Comparison of ENCODE assay signal across 9 cellular contexts in the genomic region with DNA sequence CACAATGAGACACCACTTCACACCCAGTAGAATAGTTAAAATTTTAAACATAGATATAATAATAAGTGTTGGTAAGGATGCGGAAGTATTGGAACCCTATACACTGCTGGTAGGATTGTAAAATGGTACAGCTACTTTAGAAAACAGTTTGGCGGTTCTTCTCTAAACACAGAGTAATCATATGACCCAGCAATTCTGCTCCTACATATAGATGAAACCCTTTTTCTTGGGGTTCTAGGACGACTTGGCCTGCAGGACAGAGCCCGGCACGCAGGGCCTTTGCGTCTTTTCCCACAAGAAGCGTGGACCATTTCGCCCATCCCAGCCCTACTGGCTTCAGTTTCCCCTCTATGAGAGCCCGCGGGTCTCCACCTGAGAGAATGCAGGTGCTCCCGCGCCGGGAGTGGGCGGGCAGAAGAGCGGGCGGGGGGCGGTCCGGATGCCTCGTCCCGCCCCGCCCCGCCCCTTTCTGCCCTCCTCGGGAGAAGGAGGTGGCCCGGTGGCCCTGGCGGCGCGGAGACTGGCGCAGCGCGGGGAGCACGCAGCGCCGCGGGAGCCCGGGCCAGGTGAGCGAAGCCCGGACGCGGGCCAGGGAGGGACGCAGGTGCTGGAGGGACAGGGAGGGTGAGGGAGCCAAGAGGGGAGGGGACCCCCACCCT. TPM values are rescaled to one million over a fixed set of nuclear protein-coding genes. Genes with fewer than 3 reads are reported as not detected.
DNase-seq lines count a peak whose midpoint lies in the region; ATAC-seq, FAIRE-seq and TF ChIP-seq lines count a peak whose summit lies in the region.
"Had no signal": no experiment of that assay in that cellular context is flagged by ENCODE, and none has a peak within 500 bp of the region (broad histone marks: within the 10 kb centered on the region; RNA-seq: fewer than 3 reads in every experiment).

SDR42E2 (plus strand) TSS at position 508 of the 659 bp plus-strand sequence. CDS start 3,077 bp downstream, outside the sequence.

- H3K4me3 Mint-ChIP-seq in activated CD4-positive, alpha-beta T cell treated with anti-CD3 and anti-CD28 coated beads for 36 hours = no peak within 1 kb of the TSS
- no peak within 1 kb of the TSS for H3K4me3 Mint-ChIP-seq in endothelial cell (ENCODE audit: unreplicated experiment)

- intact Hi-C loops in activated CD4-positive, alpha-beta T cell treated with anti-CD3 and anti-CD28 coated beads for 36 hours (cut with DNase I, micrococcal nuclease) = no loop called here

- TF ChIP-seq CTCF in endothelial cell (IDR thresholded peaks at IDR 0.05; ENCODE audit: unreplicated experiment) = no peak

- peaks cover 10% of the 10 kb centered on the region for H3K27me3 Mint-ChIP-seq in activated CD4-positive, alpha-beta T cell treated with anti-CD3 and anti-CD28 coated beads for 36 hours
- H3K27me3 Mint-ChIP-seq in endothelial cell (ENCODE audit: unreplicated experiment) = peaks cover 8% of the 10 kb centered on the region

- H3K36me3 Mint-ChIP-seq in activated CD4-positive, alpha-beta T cell treated with anti-CD3 and anti-CD28 coated beads for 36 hours (ENCODE audit: low read depth) = peaks cover 2% of the 10 kb centered on the region
- H3K36me3 Mint-ChIP-seq in endothelial cell (ENCODE audit: low read depth, unreplicated experiment) = no peaks in the 10 kb centered on the region

- CTCF ChIA-PET in activated CD4-positive, alpha-beta T cell treated with anti-CD3 and anti-CD28 coated beads for 36 hours (lab: Charles Lee) = interaction anchor here (0.7 kb wide), 1 partner anchor 26 kb away, joined by 3 read pairs; no protein-coding TSS in a partner anchor

- peak; percentile 19 for DNase-seq in HT-29 (ENCODE audit: low spot score)
- peak; percentile 67 for DNase-seq in activated CD4-positive, alpha-beta T cell treated with anti-CD3 and anti-CD28 coated beads for 36 hours
- peak; percentile 16 for DNase-seq in endothelial cell (ENCODE audit: low spot score)
- DNase-seq in stimulated activated CD4-positive, alpha-beta T cell treated with anti-CD3 and anti-CD28 coated beads, TNF-alpha, amount 100 ng/mL, for 1 hour (ENCODE audit: low read depth in 3 of 3, low spot score in 1 of 3) = peak in 2 of 3 donors; percentile 7 to 24
- no peak for DNase-seq in GM12891 (ENCODE audit: insufficient read length, low spot score)
- no peak for DNase-seq in H54 (ENCODE audit: insufficient read length, low spot score)

- no peak within 1 kb of the TSS for H3K27ac Mint-ChIP-seq in activated CD4-positive, alpha-beta T cell treated with anti-CD3 and anti-CD28 coated beads for 36 hours
- H3K27ac Mint-ChIP-seq in endothelial cell (ENCODE audit: unreplicated experiment) = no peak within 1 kb of the TSS

- ATAC-seq in activated CD4-positive, alpha-beta T cell treated with anti-CD3 and anti-CD28 coated beads for 36 hours = peak; percentile 85
- ATAC-seq in HG02885 (IDR thresholded peaks at IDR 0.05; ENCODE audit: poor library complexity, unreplicated experiment) = no peak
- no peak for ATAC-seq in GM18861 (IDR thresholded peaks at IDR 0.05; ENCODE audit: unreplicated experiment)

- peaks cover 6% of the 10 kb centered on the region for H3K4me1 Mint-ChIP-seq in activated CD4-positive, alpha-beta T cell treated with anti-CD3 and anti-CD28 coated beads for 36 hours
- H3K4me1 Mint-ChIP-seq in endothelial cell (ENCODE audit: unreplicated experiment) = no peaks in the 10 kb centered on the region

- POLR2A ChIA-PET in activated CD4-positive, alpha-beta T cell treated with anti-CD3 and anti-CD28 coated beads for 36 hours (lab: Charles Lee) = no interaction called here

- no peak for FAIRE-seq in GM12891 (lab: Jason Lieb, UNC)
- FAIRE-seq in H54 (lab: Jason Lieb, UNC) = no peak

- TF ChIP-seq POLR2A in GM12891 (IDR thresholded peaks at IDR 0.05; ENCODE audit: low read depth, low read length) = no peak
- TF ChIP-seq POLR2A in H54 (IDR thresholded peaks at IDR 0.05; ENCODE audit: low read depth, low read length) = no peak

- peaks cover 3% of the 10 kb centered on the region for H3K9me3 Mint-ChIP-seq in activated CD4-positive, alpha-beta T cell treated with anti-CD3 and anti-CD28 coated beads for 36 hours (ENCODE audit: low read depth)
- no peaks in the 10 kb centered on the region for H3K9me3 Mint-ChIP-seq in endothelial cell (ENCODE audit: unreplicated experiment)

TF ChIP-seq in GM12891, 5 proteins besides CTCF, POLR2A, EP300 and RAD21:
- TF ChIP-seq SPI1 (IDR thresholded peaks at IDR 0.05; ENCODE audit: low read depth, low read length) (no peak), TAF1 (IDR thresholded peaks at IDR 0.05; ENCODE audit: low read depth, low read length) (no peak), POU2F2 (IDR thresholded peaks at IDR 0.05; ENCODE audit: low read depth, low read length) (no peak), POLR2AphosphoS5 (IDR thresholded peaks at IDR 0.05; ENCODE audit: low read depth, low read length) (no peak), PAX5 (IDR thresholded peaks at IDR 0.05; ENCODE audit: insufficient read depth, low read length, severe bottlenecking) (no peak)

RNA-seq across cellular contexts. Expression of gene SDR42E2, which starts in this region (rescaled TPM):
- 0.05 TPM in 1 of 2 replicates, not detected in the other for total RNA-seq in HT-29 (2014; rRNA removed; shearing (Covaris generic))
- total RNA-seq in activated CD4-positive, alpha-beta T cell treated with anti-CD3 and anti-CD28 coated beads for 36 hours = under 1 TPM in 1 of 2 experiments, not detected in 1; 0.07 TPM
- total RNA-seq in endothelial cell (ENCODE audit: unreplicated experiment) = 0.10 TPM
- 0.05 TPM for polyA plus RNA-seq in GM12891 (2012; ENCODE audit: low read depth, missing spikeins)
- total RNA-seq: renal cortical epithelial cell had no signal

Comparison
In these comparisons a context has a peak if more than half of its experiments do, and no peak if none do; other contexts are left out.
1. Peak in DNase-seq in HT-29; RNA of the gene not detected or under 1 TPM.
2. Peak in DNase-seq and ATAC-seq in activated CD4-positive, alpha-beta T cell treated with anti-CD3 and anti-CD28 coated beads for 36 hours; RNA of the gene not detected or under 1 TPM.
3. Peak in DNase-seq in endothelial cell; RNA of the gene not detected or under 1 TPM.
4. DNase-seq: peak in stimulated activated CD4-positive, alpha-beta T cell treated with anti-CD3 and anti-CD28 coated beads, TNF-alpha, amount 100 ng/mL, for 1 hour (2 of 3); none in GM12891 (single experiment) and H54 (single experiment).